Comparison of ENCODE assay signal across 1 cellular context in genomic region chr1:67713071-67713806, GRCh38.
TF ChIP-seq lines count a peak whose summit lies in the region.

No MANE protein-coding gene starts in this region.

TF ChIP-seq in K562, 482 proteins besides CTCF, POLR2A, EP300 and RAD21 (continued from another document):
- TF ChIP-seq ZBTB49 (CRISPR knock-in tag; IDR thresholded peaks at IDR 0.05; ENCODE audit: borderline replicate concordance) (no peak), GATAD2A (IDR thresholded peaks at IDR 0.05) (peak; percentile 34; the same call in 1 of the 2 replicates), ETV5 (CRISPR knock-in tag; IDR thresholded peaks at IDR 0.05; ENCODE audit: low read depth) (no peak), MBD1 (CRISPR knock-in tag; IDR thresholded peaks at IDR 0.05) (no peak), FOSL1 (tag; conservative IDR thresholded peaks at IDR 0.05) (peak; percentile 41; the same call in 1 of the 2 replicates), ELK1 (CRISPR knock-in tag; IDR thresholded peaks at IDR 0.05) (no peak), DPF2 (IDR thresholded peaks at IDR 0.05) (peak; percentile 26; the same call in 1 of the 2 replicates), SMAD4 (CRISPR knock-in tag; conservative IDR thresholded peaks at IDR 0.05) (no peak), ZBTB40 (IDR thresholded peaks at IDR 0.05) (peak; percentile 51; the same call in 1 of the 2 replicates), ZBTB40 (CRISPR knock-in tag; IDR thresholded peaks at IDR 0.05) (no peak), ZBTB2 (IDR thresholded peaks at IDR 0.05) (no peak), RBM22 (IDR thresholded peaks at IDR 0.05; ENCODE audit: low read depth, low read length, poor library complexity, severe bottlenecking) (no peak), SFPQ (IDR thresholded peaks at IDR 0.05; ENCODE audit: low read depth, low read length) (no peak), LEF1 (IDR thresholded peaks at IDR 0.05) (0 out of 2 replicates have a peak, but pooled peaks have one; percentile 19), ESRRA (IDR thresholded peaks at IDR 0.05; ENCODE audit: borderline replicate concordance, low read depth) (no peak), NFIX (CRISPR knock-in tag; IDR thresholded peaks at IDR 0.05; ENCODE audit: low read depth) (no peak), ARID1B (IDR thresholded peaks at IDR 0.05) (no peak), GTF3C2 (IDR thresholded peaks at IDR 0.05; ENCODE audit: borderline replicate concordance, extremely low read depth, insufficient read length) (no peak), SMARCE1 (IDR thresholded peaks at IDR 0.05) (0 out of 2 replicates have a peak, but pooled peaks have one; percentile 25), L3MBTL2 (IDR thresholded peaks at IDR 0.05) (peak; percentile 20; the same call in 1 of the 2 replicates), PTRF (tag; IDR thresholded peaks at IDR 0.05) (no peak), ZNF592 (IDR thresholded peaks at IDR 0.05) (peak; percentile 44; the same call in 1 of the 2 replicates), NFATC3 (IDR thresholded peaks at IDR 0.05) (no peak), MTA2 (IDR thresholded peaks at IDR 0.05; ENCODE audit: low read depth) (0 out of 2 replicates have a peak, but pooled peaks have one; percentile 19), EHMT2 (IDR thresholded peaks at IDR 0.05) (0 out of 2 replicates have a peak, but pooled peaks have one; percentile 18)
